ENCODE assay signal across 25 cellular contexts in the genomic region with DNA sequence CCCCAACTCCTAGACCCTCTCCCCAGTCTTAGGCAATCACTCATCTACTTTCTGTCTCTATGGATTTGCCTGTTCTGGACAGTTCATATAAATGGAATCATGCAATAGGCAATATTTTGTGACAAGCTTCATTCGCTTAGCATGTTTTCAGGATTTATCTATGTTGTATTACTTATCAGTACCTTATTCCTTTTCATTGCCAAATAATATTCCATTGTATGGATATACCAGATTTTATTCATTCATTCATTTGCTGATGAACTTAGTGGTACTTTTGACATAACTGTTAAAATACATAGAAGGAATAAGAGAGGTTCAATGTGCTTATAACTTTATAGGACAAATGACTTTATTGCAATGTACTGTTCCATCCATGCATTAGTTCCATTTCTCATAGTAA.
DNase-seq lines count a peak whose midpoint lies in the region; ATAC-seq, FAIRE-seq and TF ChIP-seq lines count a peak whose summit lies in the region.
"Had no signal": no experiment of that assay in that cellular context is flagged by ENCODE, and none has a peak within 500 bp of the region (broad histone marks: within the 10 kb centered on the region; RNA-seq: fewer than 3 reads in every experiment).

No MANE protein-coding gene starts in this region.

- TF ChIP-seq POLR2A in K562 (conservative IDR thresholded peaks at IDR 0.05) = no peak

- H3K9me3 ChIP-seq in HEK293 (ENCODE audit: control insufficient read depth, insufficient read depth, low read depth, low read length) (no peaks in the 10 kb centered on the region), K562 (replicated peaks; ENCODE audit: control insufficient read depth, insufficient read depth, low read depth, low read length) (no peaks in the 10 kb centered on the region; the same call in 1 of the 2 replicates)
- H3K9me3 ChIP-seq: BE2C, BLaER1 had no signal

- no peak overlapping the region for H3K9ac ChIP-seq in K562 (ENCODE audit: insufficient read depth in 1 of 2, low read depth in 2 of 2, low read length in 2 of 2)
- H3K9ac ChIP-seq: BLaER1 had no signal

- H3K36me3 ChIP-seq in HEK293 (ENCODE audit: control insufficient read depth in 2 of 2, insufficient read depth in 1 of 2, low read length in 2 of 2) (no peaks in the 10 kb centered on the region), K562 (ENCODE audit: control insufficient read depth, insufficient read depth, low read length) (no peaks in the 10 kb centered on the region)
- H3K36me3 ChIP-seq: BE2C, BLaER1 had no signal

- H3K27ac ChIP-seq in HEK293 (ENCODE audit: extremely low read depth, low read depth, low read length) (no peak overlapping the region), K562 (ENCODE audit: extremely low read depth, low read depth, low read length) (no peak overlapping the region)
- H3K27ac ChIP-seq: BLaER1 had no signal

- TF ChIP-seq RAD21 in K562 (CRISPR knock-in tag; conservative IDR thresholded peaks at IDR 0.05 in 1 of 2, IDR thresholded peaks at IDR 0.05 in 1 of 2) = no peak

- peaks cover 20 to 35% of the 10 kb centered on the region in 2 experiments for H3K27me3 ChIP-seq in K562 (ENCODE audit: control insufficient read depth in 2 of 2, insufficient read depth in 2 of 2, low read length in 2 of 2)
- H3K27me3 ChIP-seq: BE2C, BLaER1 had no signal

- H4K20me1 ChIP-seq in K562 (replicated peaks; ENCODE audit: control insufficient read depth, insufficient read depth, low read length) = no peaks in the 10 kb centered on the region
- H4K20me1 ChIP-seq: BLaER1 had no signal

- intact Hi-C loops in K562 (cut with micrococcal nuclease) = no loop called here

- peak; percentile 36 for FAIRE-seq in G401.6 (lab: Jason Lieb, UNC)
- FAIRE-seq in K562 (lab: Jason Lieb, UNC) = no peak
- no peak for FAIRE-seq in RCC 7860 (lab: Jason Lieb, UNC)
- FAIRE-seq: A204.1, GM12891, GM19239 had no signal

- no peak for TF ChIP-seq EP300 in K562 (IDR thresholded peaks at IDR 0.05; ENCODE audit: low read length)

- no peak overlapping the region for H3K4me3 ChIP-seq in HEK293 (ENCODE audit: low read depth, low read length)
- H3K4me3 ChIP-seq in K562 = no peak overlapping the region
- H3K4me3 ChIP-seq: BLaER1 had no signal

- no peak overlapping the region for H2AFZ ChIP-seq in K562 (ENCODE audit: low read depth, low read length)

- H3K9me1 ChIP-seq in K562 (ENCODE audit: control insufficient read depth, insufficient read depth, low read length) = no peaks in the 10 kb centered on the region

- WGBS in K562 (ENCODE audit: insufficient coverage, low coverage, missing lambda C conversion rate) = 0% methylated on average over 1 of the region's 1 CpG

- H3K4me1 ChIP-seq in HEK293 (ENCODE audit: control insufficient read depth, insufficient read depth, low read length) = peaks cover 13% of the 10 kb centered on the region
- H3K4me1 ChIP-seq in K562 (replicated peaks in 1 of 2; ENCODE audit: control insufficient read depth in 2 of 2, insufficient read depth in 2 of 2, low read length in 2 of 2) = no peaks in the 10 kb centered on the region
- H3K4me1 ChIP-seq: BE2C, BLaER1 had no signal

- BruUV-seq in K562 (replicated peaks; lab: Mats Ljungman, UMichigan) = no TSS peak

- ATAC-seq in K562 = no peak

- CTCF ChIA-PET in HEK293 (lab: Yijun Ruan, JAX) (no interaction called here), K562 (lab: Yijun Ruan, JAX; ENCODE audit: low intra/inter-chr PET ratio) (no interaction called here)

- H3K4me2 ChIP-seq in K562 (ENCODE audit: insufficient read depth, low read length) = no peak overlapping the region
- H3K4me2 ChIP-seq: BLaER1 had no signal

- TF ChIP-seq CTCF in HEK293 (tag by site-specific recombination; IDR thresholded peaks at IDR 0.05) = no peak
- TF ChIP-seq CTCF in K562 (IDR thresholded peaks at IDR 0.05 in 2 of 3, conservative IDR thresholded peaks at IDR 0.05 in 1 of 3; ENCODE audit: insufficient read depth in 2 of 3, low read depth in 1 of 3, low read length in 3 of 3) = no peak

- DNase-seq in K562 (ENCODE audit: extremely low read depth in 1 of 4, low spot score in 3 of 4) = no peak
- no peak for DNase-seq in RCC 7860 (ENCODE audit: low spot score)
- no peak for DNase-seq in NCI-H345 treated with DMSO at 0.1 percent for 48 hours (lab: John Stamatoyannopoulos, UW; ENCODE audit: unreplicated experiment)
- no peak for DNase-seq in NCI-H146 treated with DMSO at 0.1 percent for 48 hours (lab: John Stamatoyannopoulos, UW; ENCODE audit: unreplicated experiment)
- DNase-seq: 8988T; ACHN; BE2C; C1 segment of cervical spinal cord; CD4-positive, alpha-beta memory T cell; CD4-positive, CD25-positive, alpha-beta regulatory T cell; CD8-positive, alpha-beta memory T cell; COR-L47; DMS 273 treated with DMSO at 0.1 percent for 48 hours; DMS153; DMS53; DMS79; DND-41; EL; GF-D8 had no signal

- no peaks in the 10 kb centered on the region for H3K79me2 ChIP-seq in K562 (ENCODE audit: control insufficient read depth, insufficient read depth, low read length)

- POLR2A ChIA-PET in HEK293 (lab: Yijun Ruan, JAX) = no interaction called here
- POLR2A ChIA-PET in K562 (lab: Yijun Ruan, JAX) = no interaction called here

- in situ Hi-C loops in K562 (cut with MboI) = loop anchor here (25.0 kb wide), 2 partner anchors 635 to 640 kb away; a partner anchor contains a TSS

TF ChIP-seq in HEK293, 187 proteins besides CTCF, POLR2A, EP300 and RAD21:
- TF ChIP-seq ZNF585B (tag by site-specific recombination; IDR thresholded peaks at IDR 0.05) = no peak
- TF ChIP-seq, protein P1, sequence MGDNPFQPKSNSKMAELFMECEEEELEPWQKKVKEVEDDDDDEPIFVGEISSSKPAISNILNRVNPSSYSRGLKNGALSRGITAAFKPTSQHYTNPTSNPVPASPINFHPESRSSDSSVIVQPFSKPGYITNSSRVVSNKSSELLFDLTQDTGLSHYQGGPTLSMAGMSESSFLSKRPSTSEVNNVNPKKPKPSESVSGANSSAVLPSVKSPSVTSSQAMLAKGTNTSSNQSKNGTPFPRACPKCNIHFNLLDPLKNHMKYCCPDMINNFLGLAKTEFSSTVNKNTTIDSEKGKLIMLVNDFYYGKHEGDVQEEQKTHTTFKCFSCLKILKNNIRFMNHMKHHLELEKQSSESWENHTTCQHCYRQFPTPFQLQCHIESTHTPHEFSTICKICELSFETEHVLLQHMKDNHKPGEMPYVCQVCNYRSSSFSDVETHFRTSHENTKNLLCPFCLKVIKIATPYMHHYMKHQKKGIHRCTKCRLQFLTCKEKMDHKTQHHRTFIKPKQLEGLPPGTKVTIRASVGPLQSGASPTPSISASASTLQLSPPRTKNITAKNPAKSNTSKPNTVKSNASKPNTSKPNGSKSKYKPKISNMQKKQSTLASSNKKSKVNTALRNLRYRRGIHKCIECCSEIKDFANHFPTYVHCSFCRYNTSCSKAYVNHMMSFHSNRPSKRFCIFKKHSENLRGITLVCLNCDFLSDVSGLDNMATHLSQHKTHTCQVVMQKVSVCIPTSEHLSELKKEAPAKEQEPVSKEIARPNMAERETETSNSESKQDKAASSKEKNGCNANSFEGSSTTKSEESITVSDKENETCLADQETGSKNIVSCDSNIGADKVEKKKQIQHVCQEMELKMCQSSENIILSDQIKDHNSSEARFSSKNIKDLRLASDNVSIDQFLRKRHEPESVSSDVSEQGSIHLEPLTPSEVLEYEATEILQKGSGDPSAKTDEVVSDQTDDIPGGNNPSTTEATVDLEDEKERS (tag by site-specific recombination; IDR thresholded peaks at IDR 0.05) = no peak
- TF ChIP-seq ZNF146 (tag by site-specific recombination; IDR thresholded peaks at IDR 0.05) = peak; percentile 78
- TF ChIP-seq ZNF239 (tag by site-specific recombination; IDR thresholded peaks at IDR 0.05) = 0 out of 2 replicates have a peak, but pooled peaks have one; percentile 23
- no peak for TF ChIP-seq EGR2 (tag by site-specific recombination; IDR thresholded peaks at IDR 0.05; ENCODE audit: low read depth)

TF ChIP-seq in K562, 482 proteins besides CTCF, POLR2A, EP300 and RAD21:
- TF ChIP-seq SMARCA5 (IDR thresholded peaks at IDR 0.05) (no peak), NUFIP1 (IDR thresholded peaks at IDR 0.05; ENCODE audit: partially characterized antibody) (no peak), RBM25 (IDR thresholded peaks at IDR 0.05; ENCODE audit: low read depth, low read length, severe bottlenecking) (peak; percentile 60), ZNF146 (CRISPR knock-in tag; IDR thresholded peaks at IDR 0.05; ENCODE audit: unreplicated experiment) (peak; percentile 38), ZNF239 (CRISPR knock-in tag; IDR thresholded peaks at IDR 0.05) (peak; percentile 67)
